ENCODE assay signal across 15 cellular contexts in genomic region chr20:23138682-23139081, GRCh38.
"Had no signal": no experiment of that assay in that cellular context is flagged by ENCODE, and none has a peak within 500 bp of the region (broad histone marks: within the 10 kb centered on the region; RNA-seq: fewer than 3 reads in every experiment).

No MANE protein-coding gene starts in this region.

- H3K9me3 ChIP-seq: mucosa of descending colon, ovary, spleen, thyroid gland had no signal

- H3K4me1 ChIP-seq: neural progenitor cell had no signal

- H3K9ac ChIP-seq: neural progenitor cell had no signal

- FAIRE-seq: colon had no signal

- H3K4me3 ChIP-seq: mucosa of descending colon, neural progenitor cell, ovary, spleen, thyroid gland had no signal

- H3K27ac ChIP-seq: neural progenitor cell, ovary, spleen, thyroid gland, WERI-Rb-1 had no signal

- DNase-seq: activated CD4-positive, alpha-beta T cell treated with anti-CD3 and anti-CD28 coated beads for 1 hour; activated CD4-positive, alpha-beta T cell treated with anti-CD3 and anti-CD28 coated beads, Interleukin-2, amount 50 U/mL, for 4 hours; activated naive CD8-positive, alpha-beta T cell treated with anti-CD3 and anti-CD28 coated beads, Interleukin-2, amount 10 ng/mL, durations not matched to agents 7 days and 5 days; caudate nucleus; mesenchymal stem cell; mucosa of descending colon; naive B cell; ovary; spleen; stimulated activated naive CD4-positive, alpha-beta T cell; thyroid gland; WERI-Rb-1 had no signal

- H2AFZ ChIP-seq: neural progenitor cell had no signal

- H3K27me3 ChIP-seq: neural progenitor cell, ovary, spleen, thyroid gland had no signal

- H3K4me2 ChIP-seq: neural progenitor cell had no signal

- ATAC-seq: mucosa of descending colon, sciatic nerve had no signal

- H3K36me3 ChIP-seq: neural progenitor cell, ovary, spleen, thyroid gland, WERI-Rb-1 had no signal
